16 cellular contexts compared by ENCODE assay signal in the genomic region with DNA sequence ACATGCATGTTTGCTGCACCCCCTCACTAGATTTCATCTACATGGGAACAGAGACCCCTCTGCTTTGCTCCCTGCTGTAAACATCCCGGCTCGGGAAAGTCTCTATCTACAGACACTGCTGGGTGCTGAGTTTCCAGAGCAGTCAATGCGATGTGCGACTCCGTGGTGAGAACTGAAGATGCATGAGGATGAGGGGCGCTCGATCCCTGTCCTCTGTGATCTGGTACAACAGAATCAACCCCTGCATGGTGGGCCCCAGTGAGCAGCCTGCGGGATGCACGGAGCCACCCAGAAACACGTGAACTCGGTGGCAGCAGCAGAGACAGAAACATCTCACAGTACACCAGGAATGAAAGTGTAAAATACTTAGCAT.
"Had no signal": no experiment of that assay in that cellular context is flagged by ENCODE, and none has a peak within 500 bp of the region (broad histone marks: within the 10 kb centered on the region; RNA-seq: fewer than 3 reads in every experiment).

No MANE protein-coding gene starts in this region.

- H3K4me3 Mint-ChIP-seq: activated naive CD4-positive, alpha-beta T cell treated with anti-CD3 and anti-CD28 coated beads for 36 hours; activated naive CD8-positive, alpha-beta T cell treated with anti-CD3 and anti-CD28 coated beads, Interleukin-2, amount 50 U/mL, for 24 hours; natural killer cell treated with Interleukin-12 subunit alpha and Interleukin-12 subunit beta and Interleukin-15 and Interleukin-18, amount 100 ng/mL, for 72 hours had no signal

- H3K4me1 ChIP-seq: stomach had no signal

- H3K36me3 ChIP-seq: esophagus muscularis mucosa, ovary, sigmoid colon, stomach had no signal

- H3K4me3 ChIP-seq: esophagus muscularis mucosa, ovary, sigmoid colon, stomach, testis had no signal

- FAIRE-seq: astrocyte, colon, keratinocyte had no signal

- DNase-seq: activated naive CD4-positive, alpha-beta T cell treated with anti-CD3 and anti-CD28 coated beads for 36 hours; activated naive CD8-positive, alpha-beta T cell treated with anti-CD3 and anti-CD28 coated beads, Interleukin-2, amount 50 U/mL, for 24 hours; hippocampal formation; left ventricle myocardium superior; mesenchymal stem cell; ovary; stimulated activated CD4-positive, alpha-beta T cell treated with anti-CD3 and anti-CD28 coated beads, Interleukin-1b, Interleukin-23, amount 100 ng/mL, for 48 hours; stomach; testis had no signal

- H3K27ac ChIP-seq: esophagus muscularis mucosa, ovary, sigmoid colon, stomach, testis had no signal

- H3K9me3 Mint-ChIP-seq: activated naive CD4-positive, alpha-beta T cell treated with anti-CD3 and anti-CD28 coated beads for 36 hours; activated naive CD8-positive, alpha-beta T cell treated with anti-CD3 and anti-CD28 coated beads, Interleukin-2, amount 50 U/mL, for 24 hours; activated T-helper 2 cell treated with anti-CD3 and anti-CD28 coated beads, Interferon-gamma antibody, Interleukin-2, Interleukin-4, amounts not matched to agents 10 μg/mL and 5 μg/mL and 100 μg/mL, durations not matched to agents 14 hours and 24 hours and 36 hours; natural killer cell treated with Interleukin-12 subunit alpha and Interleukin-12 subunit beta and Interleukin-15 and Interleukin-18, amount 100 ng/mL, for 72 hours had no signal

- H3K27ac Mint-ChIP-seq: activated naive CD4-positive, alpha-beta T cell treated with anti-CD3 and anti-CD28 coated beads for 36 hours; activated naive CD8-positive, alpha-beta T cell treated with anti-CD3 and anti-CD28 coated beads, Interleukin-2, amount 50 U/mL, for 24 hours; activated T-helper 2 cell treated with anti-CD3 and anti-CD28 coated beads, Interferon-gamma antibody, Interleukin-2, Interleukin-4, amounts not matched to agents 10 μg/mL and 5 μg/mL and 100 μg/mL, durations not matched to agents 14 hours and 24 hours and 36 hours; natural killer cell treated with Interleukin-12 subunit alpha and Interleukin-12 subunit beta and Interleukin-15 and Interleukin-18, amount 100 ng/mL, for 72 hours had no signal

- H3K36me3 Mint-ChIP-seq: natural killer cell treated with Interleukin-12 subunit alpha and Interleukin-12 subunit beta and Interleukin-15 and Interleukin-18, amount 100 ng/mL, for 72 hours had no signal

- H3K27me3 ChIP-seq: esophagus muscularis mucosa, ovary, sigmoid colon, stomach, testis had no signal

- H3K9me3 ChIP-seq: esophagus muscularis mucosa, ovary, sigmoid colon, stomach, testis had no signal

- ATAC-seq: activated naive CD8-positive, alpha-beta T cell treated with anti-CD3 and anti-CD28 coated beads, Interleukin-2, amount 50 U/mL, for 24 hours; left ventricle myocardium superior; natural killer cell treated with Interleukin-12 subunit alpha and Interleukin-12 subunit beta and Interleukin-15 and Interleukin-18, amount 100 ng/mL, for 72 hours had no signal

- H3K27me3 Mint-ChIP-seq: activated naive CD8-positive, alpha-beta T cell treated with anti-CD3 and anti-CD28 coated beads, Interleukin-2, amount 50 U/mL, for 24 hours had no signal

- H3K4me1 Mint-ChIP-seq: activated naive CD8-positive, alpha-beta T cell treated with anti-CD3 and anti-CD28 coated beads, Interleukin-2, amount 50 U/mL, for 24 hours had no signal
